8 cellular contexts compared by ENCODE assay signal in the genomic region with DNA sequence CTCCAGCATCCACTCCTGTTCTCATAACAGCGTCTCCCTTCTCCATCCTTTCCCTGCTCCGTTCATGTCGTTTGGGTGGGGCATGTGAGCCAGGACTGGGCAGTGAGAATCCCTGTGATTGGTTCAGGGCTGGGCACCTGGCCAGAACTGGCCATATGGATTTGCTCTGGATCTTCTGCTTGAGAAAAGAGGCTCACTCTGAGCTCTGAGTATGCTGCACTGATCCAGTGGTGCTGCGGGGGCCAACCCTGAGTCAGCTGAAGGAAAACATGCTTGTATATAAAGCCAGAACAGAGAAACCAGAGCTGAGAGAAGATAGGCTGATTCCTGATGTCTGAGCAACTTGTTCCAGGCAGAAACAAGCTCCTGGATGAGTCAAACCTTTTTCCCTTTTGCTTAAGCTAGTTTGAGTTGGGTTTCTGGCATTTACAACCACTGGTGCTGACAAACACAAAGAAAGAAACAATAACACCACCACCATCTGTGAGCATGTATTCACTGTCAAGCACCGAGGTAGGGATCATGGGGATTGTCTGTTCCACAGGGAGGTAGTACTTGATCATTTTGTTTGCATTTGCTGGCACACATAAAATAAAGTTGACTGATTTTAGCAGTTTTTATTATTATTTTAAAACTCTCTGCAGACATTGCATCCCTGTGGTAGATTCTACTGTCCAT. TPM values are rescaled to one million over a fixed set of nuclear protein-coding genes. Genes with fewer than 3 reads are reported as not detected.
DNase-seq lines count a peak whose midpoint lies in the region; ATAC-seq and TF ChIP-seq lines count a peak whose summit lies in the region.

No MANE protein-coding gene starts in this region.

- POLR2A ChIA-PET in activated CD4-positive, alpha-beta memory T cell treated with anti-CD3 and anti-CD28 coated beads for 36 hours (lab: Charles Lee): no interaction called here
- POLR2A ChIA-PET in activated CD4-positive, alpha-beta memory T cell treated with anti-CD3 and anti-CD28 coated beads, Interleukin-2, amount 10 ng/mL, durations not matched to agents 7 days and 5 days (lab: Charles Lee): no interaction called here

- ATAC-seq in Right ventricle myocardium superior (ENCODE audit: poor library complexity): peak; percentile 36
- ATAC-seq in GM21390 (IDR thresholded peaks at IDR 0.05; ENCODE audit: unreplicated experiment): no peak
- ATAC-seq in GM18858 (IDR thresholded peaks at IDR 0.05; ENCODE audit: unreplicated experiment): no peak

- peak; percentile 48 for DNase-seq in activated CD4-positive, alpha-beta memory T cell treated with anti-CD3 and anti-CD28 coated beads for 36 hours
- DNase-seq in activated CD4-positive, alpha-beta memory T cell treated with anti-CD3 and anti-CD28 coated beads, Interleukin-2, amount 10 ng/mL, durations not matched to agents 7 days and 5 days: no peak
- DNase-seq in SK-N-DZ (ENCODE audit: low spot score): peak; percentile 82
- peak; percentile 59 for DNase-seq in Right ventricle myocardium superior
- DNase-seq in stimulated activated CD8-positive, alpha-beta memory T cell treated with anti-CD3 and anti-CD28 coated beads, Interleukin-4, amount 100 ng/mL, for 48 hours: peak; percentile 43
- no peak for DNase-seq in GM20000 (ENCODE audit: low spot score)

- H3K4me3 Mint-ChIP-seq in activated CD4-positive, alpha-beta memory T cell treated with anti-CD3 and anti-CD28 coated beads for 36 hours: no peak overlapping the region
- no peak overlapping the region for H3K4me3 Mint-ChIP-seq in activated CD4-positive, alpha-beta memory T cell treated with anti-CD3 and anti-CD28 coated beads, Interleukin-2, amount 10 ng/mL, durations not matched to agents 7 days and 5 days

- H3K27me3 Mint-ChIP-seq in activated CD4-positive, alpha-beta memory T cell treated with anti-CD3 and anti-CD28 coated beads for 36 hours: no peaks in the 10 kb centered on the region
- H3K27me3 Mint-ChIP-seq in activated CD4-positive, alpha-beta memory T cell treated with anti-CD3 and anti-CD28 coated beads, Interleukin-2, amount 10 ng/mL, durations not matched to agents 7 days and 5 days: no peaks in the 10 kb centered on the region

- H3K36me3 Mint-ChIP-seq in activated CD4-positive, alpha-beta memory T cell treated with anti-CD3 and anti-CD28 coated beads for 36 hours: no peaks in the 10 kb centered on the region
- H3K36me3 Mint-ChIP-seq in activated CD4-positive, alpha-beta memory T cell treated with anti-CD3 and anti-CD28 coated beads, Interleukin-2, amount 10 ng/mL, durations not matched to agents 7 days and 5 days (ENCODE audit: low read depth): no peaks in the 10 kb centered on the region

- intact Hi-C loops in activated CD4-positive, alpha-beta memory T cell treated with anti-CD3 and anti-CD28 coated beads for 36 hours (cut with micrococcal nuclease): no loop called here
- intact Hi-C loops in Right ventricle myocardium superior (cut with DNase I): no loop called here

- TF ChIP-seq CTCF in GM20000 (IDR thresholded peaks at IDR 0.05; ENCODE audit: extremely low read depth, missing control alignments): no peak

- no peaks in the 10 kb centered on the region for H3K9me3 Mint-ChIP-seq in activated CD4-positive, alpha-beta memory T cell treated with anti-CD3 and anti-CD28 coated beads for 36 hours
- H3K9me3 Mint-ChIP-seq in activated CD4-positive, alpha-beta memory T cell treated with anti-CD3 and anti-CD28 coated beads, Interleukin-2, amount 10 ng/mL, durations not matched to agents 7 days and 5 days: no peaks in the 10 kb centered on the region

- CTCF ChIA-PET in activated CD4-positive, alpha-beta memory T cell treated with anti-CD3 and anti-CD28 coated beads for 36 hours (lab: Charles Lee): interaction anchor here (1.9 kb wide), 1 partner anchor 79 kb away, joined by 10 read pairs; the partner anchor contains the start of gene RHOF
- CTCF ChIA-PET in activated CD4-positive, alpha-beta memory T cell treated with anti-CD3 and anti-CD28 coated beads, Interleukin-2, amount 10 ng/mL, durations not matched to agents 7 days and 5 days (lab: Charles Lee): interaction anchor here (0.6 to 1.8 kb wide), 2 partner anchors 11 to 78 kb away, joined by 3 to 6 read pairs; no protein-coding TSS in a partner anchor

- peaks cover 4% of the 10 kb centered on the region for H3K4me1 Mint-ChIP-seq in activated CD4-positive, alpha-beta memory T cell treated with anti-CD3 and anti-CD28 coated beads for 36 hours (ENCODE audit: low read depth)
- H3K4me1 Mint-ChIP-seq in activated CD4-positive, alpha-beta memory T cell treated with anti-CD3 and anti-CD28 coated beads, Interleukin-2, amount 10 ng/mL, durations not matched to agents 7 days and 5 days: no peaks in the 10 kb centered on the region

- H3K27ac Mint-ChIP-seq in activated CD4-positive, alpha-beta memory T cell treated with anti-CD3 and anti-CD28 coated beads for 36 hours: peak overlapping the region; percentile 46
- H3K27ac Mint-ChIP-seq in activated CD4-positive, alpha-beta memory T cell treated with anti-CD3 and anti-CD28 coated beads, Interleukin-2, amount 10 ng/mL, durations not matched to agents 7 days and 5 days: no peak overlapping the region

RNA-seq across cellular contexts. Expression of gene HPD, which starts 14.0 kb away (rescaled TPM):
- total RNA-seq in activated CD4-positive, alpha-beta memory T cell treated with anti-CD3 and anti-CD28 coated beads for 36 hours: not detected
- total RNA-seq in activated CD4-positive, alpha-beta memory T cell treated with anti-CD3 and anti-CD28 coated beads, Interleukin-2, amount 10 ng/mL, durations not matched to agents 7 days and 5 days: not detected
- polyA plus RNA-seq in SK-N-DZ (2014; cell fraction: cytosol; rRNA removed): not detected in 2 replicates
- polyA plus RNA-seq in SK-N-DZ (2014; cell fraction: nucleus; rRNA removed): not detected in 2 replicates
- 2.7 TPM for total RNA-seq in Right ventricle myocardium superior

RNA-seq across cellular contexts. Expression of gene PSMD9, which starts 15.9 kb away (rescaled TPM):
- total RNA-seq in activated CD4-positive, alpha-beta memory T cell treated with anti-CD3 and anti-CD28 coated beads for 36 hours: 10 to 100 TPM; 60.7 to 64.1 TPM
- total RNA-seq in activated CD4-positive, alpha-beta memory T cell treated with anti-CD3 and anti-CD28 coated beads, Interleukin-2, amount 10 ng/mL, durations not matched to agents 7 days and 5 days: 10 to 100 TPM; 56.3 to 59.7 TPM
- polyA plus RNA-seq in SK-N-DZ (2014; cell fraction: cytosol; rRNA removed): 84.3 and 105 TPM in 2 replicates
- 73.4 and 78.1 TPM in 2 replicates for polyA plus RNA-seq in SK-N-DZ (2014; cell fraction: nucleus; rRNA removed)
- total RNA-seq in Right ventricle myocardium superior: 34.9 TPM

RNA-seq across cellular contexts. Expression of gene CFAP251, which starts 45.7 kb away (rescaled TPM):
- 1 to 10 TPM; 1.3 to 1.6 TPM for total RNA-seq in activated CD4-positive, alpha-beta memory T cell treated with anti-CD3 and anti-CD28 coated beads for 36 hours
- 1 to 10 TPM; 1.9 to 2.2 TPM for total RNA-seq in activated CD4-positive, alpha-beta memory T cell treated with anti-CD3 and anti-CD28 coated beads, Interleukin-2, amount 10 ng/mL, durations not matched to agents 7 days and 5 days
- polyA plus RNA-seq in SK-N-DZ (2014; cell fraction: cytosol; rRNA removed): 0.24 TPM in 1 of 2 replicates, not detected in the other
- polyA plus RNA-seq in SK-N-DZ (2014; cell fraction: nucleus; rRNA removed): 0.28 and 0.81 TPM in 2 replicates
- total RNA-seq in Right ventricle myocardium superior: 0.65 TPM

Comparison
In these comparisons a context has a peak if more than half of its experiments do, and no peak if none do; other contexts are left out.
1. DNase-seq: peak in activated CD4-positive, alpha-beta memory T cell treated with anti-CD3 and anti-CD28 coated beads for 36 hours (single experiment), SK-N-DZ (single experiment), Right ventricle myocardium superior (single experiment) and stimulated activated CD8-positive, alpha-beta memory T cell treated with anti-CD3 and anti-CD28 coated beads, Interleukin-4, amount 100 ng/mL, for 48 hours (single experiment); none in activated CD4-positive, alpha-beta memory T cell treated with anti-CD3 and anti-CD28 coated beads, Interleukin-2, amount 10 ng/mL, durations not matched to agents 7 days and 5 days (single experiment) and GM20000 (single experiment).